In genomic region chr6:37646986-37647764, GRCh38 we compare ENCODE assay signal across 20 cellular contexts. TPM values are rescaled to one million over a fixed set of nuclear protein-coding genes. Genes with fewer than 3 reads are reported as not detected.
DNase-seq lines count a peak whose midpoint lies in the region; ATAC-seq and TF ChIP-seq lines count a peak whose summit lies in the region.
"Had no signal": no experiment of that assay in that cellular context is flagged by ENCODE, and none has a peak within 500 bp of the region (broad histone marks: within the 10 kb centered on the region; RNA-seq: fewer than 3 reads in every experiment).

No MANE protein-coding gene starts in this region.

- peaks cover 0 to 2% of the 10 kb centered on the region in 2 donors for H3K9me3 Mint-ChIP-seq in activated T-cell treated with anti-CD3 and anti-CD28 coated beads, Interleukin-2, amount 50 U/mL, for 72 hours
- H3K9me3 Mint-ChIP-seq in activated T-cell treated with anti-CD3 and anti-CD28 coated beads, Interleukin-2, amount 50 U/mL, for 24 hours = no peaks in the 10 kb centered on the region
- peaks cover 26% of the 10 kb centered on the region for H3K9me3 Mint-ChIP-seq in glutamatergic neuron (ENCODE audit: unreplicated experiment)
- H3K9me3 Mint-ChIP-seq in Caco-2 (ENCODE audit: unreplicated experiment) = no peaks in the 10 kb centered on the region

- peaks cover 3 to 5% of the 10 kb centered on the region in 2 donors for H3K36me3 Mint-ChIP-seq in activated T-cell treated with anti-CD3 and anti-CD28 coated beads, Interleukin-2, amount 50 U/mL, for 72 hours (ENCODE audit: insufficient read depth in 2 of 2)
- peaks cover 11% of the 10 kb centered on the region for H3K36me3 Mint-ChIP-seq in activated T-cell treated with anti-CD3 and anti-CD28 coated beads, Interleukin-2, amount 50 U/mL, for 24 hours (ENCODE audit: low read depth)
- peaks cover 6% of the 10 kb centered on the region for H3K36me3 Mint-ChIP-seq in glutamatergic neuron (ENCODE audit: unreplicated experiment)
- no peaks in the 10 kb centered on the region for H3K36me3 Mint-ChIP-seq in Caco-2 (ENCODE audit: insufficient read depth, unreplicated experiment)

- no peak for ATAC-seq in activated T-cell treated with anti-CD3 and anti-CD28 coated beads, Interleukin-2, amount 50 U/mL, for 72 hours (replicated peaks in 1 of 2)
- no peak for ATAC-seq in sciatic nerve
- ATAC-seq: Right ventricle myocardium inferior had no signal

- H3K4me2 ChIP-seq in hepatocyte = no peak overlapping the region
- H3K4me2 ChIP-seq: BLaER1 treated with 17β-estradiol and CSF1 and Interleukin-3, amounts not matched to agents 10 nM and 100 nM; KMS-11 had no signal

- H2AFZ ChIP-seq in hepatocyte = no peak overlapping the region
- H2AFZ ChIP-seq: PC-9 had no signal

- TF ChIP-seq CTCF in HEK293 (tag by site-specific recombination; IDR thresholded peaks at IDR 0.05) = no peak
- no peak for TF ChIP-seq CTCF in glutamatergic neuron (IDR thresholded peaks at IDR 0.05; ENCODE audit: partially characterized antibody, unreplicated experiment)
- no peak for TF ChIP-seq CTCF in hepatocyte (IDR thresholded peaks at IDR 0.05; ENCODE audit: poor library complexity)
- no peak for TF ChIP-seq CTCF in Caco-2 (IDR thresholded peaks at IDR 0.05; ENCODE audit: insufficient read depth in 1 of 2, low read depth in 1 of 2, low read length in 1 of 2, severe bottlenecking in 1 of 2, unreplicated experiment in 1 of 2)

- intact Hi-C loops in sciatic nerve (cut with DNase I) = no loop called here
- intact Hi-C loops in Caco-2 (cut with micrococcal nuclease; ENCODE audit: unreplicated experiment) = no loop called here

- H3K36me3 ChIP-seq in HEK293 (ENCODE audit: control insufficient read depth in 2 of 2, insufficient read depth in 1 of 2, low read length in 2 of 2) (no peaks in the 10 kb centered on the region; a peak in 1 of 3 replicates), hepatocyte (replicated peaks; ENCODE audit: insufficient read depth, low read depth) (no peaks in the 10 kb centered on the region), Caco-2 (ENCODE audit: control insufficient read depth, insufficient read depth, low read length) (no peaks in the 10 kb centered on the region)
- H3K36me3 ChIP-seq: BLaER1 treated with 17β-estradiol and CSF1 and Interleukin-3, amounts not matched to agents 10 nM and 100 nM had no signal

- CTCF ChIA-PET in HEK293 (lab: Yijun Ruan, JAX) = interaction anchor here (0.6 to 0.7 kb wide), 3 partner anchors 18 to 362 kb away, joined by 3 to 4 read pairs (median 3); no protein-coding TSS in a partner anchor
- CTCF ChIA-PET in Caco-2 (lab: Charles Lee) = no interaction called here

- POLR2A ChIA-PET in HEK293 (lab: Yijun Ruan, JAX) (no interaction called here), Caco-2 (lab: Charles Lee) (no interaction called here)

- H3K4me1 Mint-ChIP-seq in activated T-cell treated with anti-CD3 and anti-CD28 coated beads, Interleukin-2, amount 50 U/mL, for 72 hours (ENCODE audit: low read depth) = peaks cover 16% of the 10 kb centered on the region
- H3K4me1 Mint-ChIP-seq in activated T-cell treated with anti-CD3 and anti-CD28 coated beads, Interleukin-2, amount 50 U/mL, for 24 hours (ENCODE audit: low read depth) = peaks cover 34% of the 10 kb centered on the region
- H3K4me1 Mint-ChIP-seq in glutamatergic neuron (ENCODE audit: low read depth, unreplicated experiment) (peaks cover 8% of the 10 kb centered on the region), Caco-2 (ENCODE audit: low read depth, unreplicated experiment) (no peaks in the 10 kb centered on the region)

- no peaks in the 10 kb centered on the region for H3K9me2 ChIP-seq in hepatocyte (replicated peaks; ENCODE audit: insufficient read depth)

- H4K20me1 ChIP-seq in hepatocyte (ENCODE audit: insufficient read depth, poor library complexity, severe bottlenecking) = no peaks in the 10 kb centered on the region
- H4K20me1 ChIP-seq: BLaER1 treated with 17β-estradiol and CSF1 and Interleukin-3, amounts not matched to agents 10 nM and 100 nM had no signal

- peaks cover 44% of the 10 kb centered on the region for H3K27me3 ChIP-seq in hepatocyte
- no peaks in the 10 kb centered on the region for H3K27me3 ChIP-seq in Caco-2 (replicated peaks; ENCODE audit: control insufficient read depth, insufficient read depth, low read length)
- H3K27me3 ChIP-seq: BLaER1 treated with 17β-estradiol and CSF1 and Interleukin-3, amounts not matched to agents 10 nM and 100 nM had no signal

- BruUV-seq in Caco-2 (replicated peaks; lab: Mats Ljungman, UMichigan) = no TSS peak

- H3K4me1 ChIP-seq in HEK293 (ENCODE audit: control insufficient read depth, insufficient read depth, low read length) (no peaks in the 10 kb centered on the region), hepatocyte (ENCODE audit: insufficient read depth) (no peaks in the 10 kb centered on the region), Caco-2 (no peaks in the 10 kb centered on the region)

- H3K4me3 ChIP-seq in HEK293 (ENCODE audit: low read depth, low read length) (no peak overlapping the region), hepatocyte (no peak overlapping the region), Caco-2 (ENCODE audit: low read depth, low read length) (no peak overlapping the region)
- H3K4me3 ChIP-seq: BLaER1 treated with 17β-estradiol and CSF1 and Interleukin-3, amounts not matched to agents 10 nM and 100 nM; PC-9 had no signal

- H3K9me3 ChIP-seq in HEK293 (ENCODE audit: control insufficient read depth, insufficient read depth, low read depth, low read length) (no peaks in the 10 kb centered on the region), hepatocyte (ENCODE audit: low read depth) (no peaks in the 10 kb centered on the region), Caco-2 (no peaks in the 10 kb centered on the region)

- 89% methylated on average over 8 of the region's 17 CpGs for WGBS in hepatocyte (ENCODE audit: low lambda C conversion rate, missing lambda C conversion rate)

- no peak overlapping the region for H3K27ac ChIP-seq in HEK293 (ENCODE audit: extremely low read depth, low read depth, low read length)
- H3K27ac ChIP-seq in hepatocyte = no peak overlapping the region
- H3K27ac ChIP-seq: BLaER1 treated with 17β-estradiol and CSF1 and Interleukin-3, amounts not matched to agents 10 nM and 100 nM; KMS-11; PC-9 had no signal

- no peak overlapping the region for H3K4me3 Mint-ChIP-seq in activated T-cell treated with anti-CD3 and anti-CD28 coated beads, Interleukin-2, amount 50 U/mL, for 72 hours
- H3K4me3 Mint-ChIP-seq in activated T-cell treated with anti-CD3 and anti-CD28 coated beads, Interleukin-2, amount 50 U/mL, for 24 hours = no peak overlapping the region
- H3K4me3 Mint-ChIP-seq in glutamatergic neuron (ENCODE audit: unreplicated experiment) = no peak overlapping the region
- H3K4me3 Mint-ChIP-seq in Caco-2 (ENCODE audit: unreplicated experiment) = no peak overlapping the region
- H3K4me3 Mint-ChIP-seq: CD4-positive, alpha-beta T cell had no signal

- DNase-seq in activated T-cell treated with anti-CD3 and anti-CD28 coated beads, Interleukin-2, amount 50 U/mL, for 72 hours = no peak
- no peak for DNase-seq in activated T-cell treated with anti-CD3 and anti-CD28 coated beads, Interleukin-2, amount 50 U/mL, for 24 hours
- peak; percentile 12 for DNase-seq in glutamatergic neuron
- DNase-seq in sciatic nerve (ENCODE audit: low spot score) = peak; percentile 41
- no peak for DNase-seq in hepatocyte (ENCODE audit: low spot score)
- DNase-seq in Caco-2 = no peak
- DNase-seq: CD4-positive, alpha-beta T cell; COR-L47; H7; NCI-H1048; NCI-H1417; NCI-H1694; NCI-H2081; NCI-H2227 treated with DMSO at 0.1 percent for 48 hours; NCI-H526 treated with DMSO at 0.1 percent for 48 hours; PC-9 had no signal

- H3K27me3 Mint-ChIP-seq in activated T-cell treated with anti-CD3 and anti-CD28 coated beads, Interleukin-2, amount 50 U/mL, for 72 hours (ENCODE audit: low read depth) = peaks cover 6% of the 10 kb centered on the region
- H3K27me3 Mint-ChIP-seq in activated T-cell treated with anti-CD3 and anti-CD28 coated beads, Interleukin-2, amount 50 U/mL, for 24 hours = no peaks in the 10 kb centered on the region
- H3K27me3 Mint-ChIP-seq in glutamatergic neuron (ENCODE audit: unreplicated experiment) = peaks cover 24% of the 10 kb centered on the region
- H3K27me3 Mint-ChIP-seq in Caco-2 (ENCODE audit: insufficient read depth, unreplicated experiment) = no peaks in the 10 kb centered on the region

- H3K27ac Mint-ChIP-seq in activated T-cell treated with anti-CD3 and anti-CD28 coated beads, Interleukin-2, amount 50 U/mL, for 72 hours = peak overlapping the region; percentile 4
- no peak overlapping the region for H3K27ac Mint-ChIP-seq in activated T-cell treated with anti-CD3 and anti-CD28 coated beads, Interleukin-2, amount 50 U/mL, for 24 hours
- H3K27ac Mint-ChIP-seq in glutamatergic neuron (ENCODE audit: unreplicated experiment) (peak overlapping the region; percentile 36), Caco-2 (ENCODE audit: unreplicated experiment) (no peak overlapping the region)
- H3K27ac Mint-ChIP-seq: CD4-positive, alpha-beta T cell had no signal

- no peaks in the 10 kb centered on the region for H3K79me2 ChIP-seq in hepatocyte

TF ChIP-seq in HEK293, 187 proteins besides CTCF, POLR2A, EP300 and RAD21:
- no peak for TF ChIP-seq ZNF670 (tag by site-specific recombination; IDR thresholded peaks at IDR 0.05; ENCODE audit: low read depth)
- TF ChIP-seq PRDM1 (tag by site-specific recombination; IDR thresholded peaks at IDR 0.05) = peak; percentile 93; the same call in 1 of the 2 replicates
- no peak for TF ChIP-seq ZBTB21 (tag by site-specific recombination; IDR thresholded peaks at IDR 0.05)
- 0 out of 2 replicates have a peak, but pooled peaks have one; percentile 38 for TF ChIP-seq ZNF366 (tag by site-specific recombination; conservative IDR thresholded peaks at IDR 0.05)
- TF ChIP-seq ZNF19 (tag by site-specific recombination; IDR thresholded peaks at IDR 0.05; ENCODE audit: low read depth) = no peak

RNA-seq across cellular contexts. Expression of gene MDGA1, which starts 50.5 kb away (rescaled TPM):
- total RNA-seq in activated T-cell treated with anti-CD3 and anti-CD28 coated beads, Interleukin-2, amount 50 U/mL, for 72 hours = 10 to 100 TPM in 1 of 2 donors, under 1 TPM in 1; 0.07 to 11.5 TPM
- total RNA-seq in glutamatergic neuron (ENCODE audit: unreplicated experiment) (908 TPM), sciatic nerve (13.8 TPM), hepatocyte (2.8 and 5.8 TPM in 2 replicates), Caco-2 (2022) (1.3 and 1.5 TPM in 2 replicates)
- polyA plus RNA-seq in hepatocyte = 1.4 and 3.8 TPM in 2 replicates

Comparison
In these comparisons a context has a peak if more than half of its experiments do, and no peak if none do; other contexts are left out.
1. H3K27ac Mint-ChIP-seq: peak in activated T-cell treated with anti-CD3 and anti-CD28 coated beads, Interleukin-2, amount 50 U/mL, for 72 hours (single experiment) and glutamatergic neuron (single experiment); none in activated T-cell treated with anti-CD3 and anti-CD28 coated beads, Interleukin-2, amount 50 U/mL, for 24 hours (single experiment) and Caco-2 (single experiment).
2. DNase-seq: peak in glutamatergic neuron (single experiment) and sciatic nerve (single experiment); none in activated T-cell treated with anti-CD3 and anti-CD28 coated beads, Interleukin-2, amount 50 U/mL, for 72 hours (0 of 2), activated T-cell treated with anti-CD3 and anti-CD28 coated beads, Interleukin-2, amount 50 U/mL, for 24 hours (single experiment), hepatocyte (single experiment) and Caco-2 (0 of 2).
3. RNA of gene MDGA1, which starts 50.5 kb away (total RNA-seq): 908 TPM in glutamatergic neuron (single experiment); 13.8 TPM in sciatic nerve (single experiment), 0.07 to 11.5 TPM in activated T-cell treated with anti-CD3 and anti-CD28 coated beads, Interleukin-2, amount 50 U/mL, for 72 hours, 2.8 to 5.8 TPM in hepatocyte and 1.3 to 1.5 TPM in Caco-2; every median in the first group is over 10 times any median in the second.